ENCODE assay signal across 1 cellular context in genomic region chr1:231421971-231422797, GRCh38.
A peak's percentile ranks its signal among the peaks of the same experiment; 100 is the strongest.
TF ChIP-seq lines count a peak whose summit lies in the region.

EGLN1 (minus strand) TSS chr1:231422287; CDS start chr1:231421888, 399 bp downstream.

TF ChIP-seq in K562, 482 proteins besides CTCF, POLR2A, EP300 and RAD21 (continued from another document and continues in another):
- TF ChIP-seq, protein P1, sequence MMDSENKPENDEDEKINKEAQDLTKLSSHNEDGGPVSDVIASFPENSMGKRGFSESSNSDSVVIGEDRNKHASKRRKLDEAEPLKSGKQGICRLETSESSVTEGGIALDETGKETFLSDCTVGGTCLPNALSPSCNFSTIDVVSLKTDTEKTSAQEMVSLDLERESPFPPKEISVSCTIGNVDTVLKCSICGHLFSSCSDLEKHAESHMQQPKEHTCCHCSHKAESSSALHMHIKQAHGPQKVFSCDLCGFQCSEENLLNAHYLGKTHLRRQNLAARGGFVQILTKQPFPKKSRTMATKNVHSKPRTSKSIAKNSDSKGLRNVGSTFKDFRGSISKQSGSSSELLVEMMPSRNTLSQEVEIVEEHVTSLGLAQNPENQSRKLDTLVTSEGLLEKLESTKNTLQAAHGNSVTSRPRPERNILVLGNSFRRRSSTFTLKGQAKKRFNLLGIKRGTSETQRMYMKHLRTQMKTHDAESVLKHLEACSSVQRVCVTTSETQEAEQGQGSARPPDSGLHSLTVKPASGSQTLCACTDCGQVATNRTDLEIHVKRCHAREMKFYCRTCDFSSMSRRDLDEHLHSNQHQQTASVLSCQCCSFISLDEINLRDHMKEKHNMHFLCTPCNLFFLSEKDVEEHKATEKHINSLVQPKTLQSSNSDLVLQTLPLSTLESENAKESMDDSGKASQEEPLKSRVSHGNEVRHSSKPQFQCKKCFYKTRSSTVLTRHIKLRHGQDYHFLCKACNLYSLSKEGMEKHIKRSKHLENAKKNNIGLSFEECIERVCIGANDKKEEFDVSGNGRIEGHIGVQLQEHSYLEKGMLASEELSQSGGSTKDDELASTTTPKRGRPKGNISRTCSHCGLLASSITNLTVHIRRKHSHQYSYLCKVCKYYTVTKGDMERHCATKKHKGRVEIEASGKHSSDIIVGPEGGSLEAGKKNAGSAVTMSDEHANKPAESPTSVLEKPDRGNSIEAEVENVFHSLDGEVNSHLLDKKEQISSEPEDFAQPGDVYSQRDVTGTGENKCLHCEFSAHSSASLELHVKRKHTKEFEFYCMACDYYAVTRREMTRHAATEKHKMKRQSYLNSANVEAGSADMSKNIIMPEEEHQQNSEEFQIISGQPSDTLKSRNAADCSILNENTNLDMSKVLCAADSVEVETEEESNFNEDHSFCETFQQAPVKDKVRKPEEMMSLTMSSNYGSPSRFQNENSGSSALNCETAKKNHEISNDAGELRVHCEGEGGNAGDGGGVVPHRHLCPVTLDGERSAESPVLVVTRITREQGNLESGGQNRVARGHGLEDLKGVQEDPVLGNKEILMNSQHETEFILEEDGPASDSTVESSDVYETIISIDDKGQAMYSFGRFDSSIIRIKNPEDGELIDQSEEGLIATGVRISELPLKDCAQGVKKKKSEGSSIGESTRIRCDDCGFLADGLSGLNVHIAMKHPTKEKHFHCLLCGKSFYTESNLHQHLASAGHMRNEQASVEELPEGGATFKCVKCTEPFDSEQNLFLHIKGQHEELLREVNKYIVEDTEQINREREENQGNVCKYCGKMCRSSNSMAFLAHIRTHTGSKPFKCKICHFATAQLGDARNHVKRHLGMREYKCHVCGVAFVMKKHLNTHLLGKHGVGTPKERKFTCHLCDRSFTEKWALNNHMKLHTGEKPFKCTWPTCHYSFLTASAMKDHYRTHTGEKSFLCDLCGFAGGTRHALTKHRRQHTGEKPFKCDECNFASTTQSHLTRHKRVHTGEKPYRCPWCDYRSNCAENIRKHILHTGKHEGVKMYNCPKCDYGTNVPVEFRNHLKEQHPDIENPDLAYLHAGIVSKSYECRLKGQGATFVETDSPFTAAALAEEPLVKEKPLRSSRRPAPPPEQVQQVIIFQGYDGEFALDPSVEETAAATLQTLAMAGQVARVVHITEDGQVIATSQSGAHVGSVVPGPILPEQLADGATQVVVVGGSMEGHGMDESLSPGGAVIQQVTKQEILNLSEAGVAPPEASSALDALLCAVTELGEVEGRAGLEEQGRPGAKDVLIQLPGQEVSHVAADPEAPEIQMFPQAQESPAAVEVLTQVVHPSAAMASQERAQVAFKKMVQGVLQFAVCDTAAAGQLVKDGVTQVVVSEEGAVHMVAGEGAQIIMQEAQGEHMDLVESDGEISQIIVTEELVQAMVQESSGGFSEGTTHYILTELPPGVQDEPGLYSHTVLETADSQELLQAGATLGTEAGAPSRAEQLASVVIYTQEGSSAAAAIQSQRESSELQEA (IDR thresholded peaks at IDR 0.05; ENCODE audit: low read depth): no peak
- TF ChIP-seq HMG20A (CRISPR knock-in tag; conservative IDR thresholded peaks at IDR 0.05): no peak
- no peak for TF ChIP-seq TRIM28 (IDR thresholded peaks at IDR 0.05)
- no peak for TF ChIP-seq SNRNP70 (optimal IDR thresholded peaks at IDR 0.05; ENCODE audit: low read depth, low read length)
- peak; percentile 73 for TF ChIP-seq TAF7 (tag; IDR thresholded peaks at IDR 0.05)
- no peak for TF ChIP-seq ZEB2 (IDR thresholded peaks at IDR 0.05)
- no peak for TF ChIP-seq ZNF445 (CRISPR knock-in tag; IDR thresholded peaks at IDR 0.05; ENCODE audit: low read depth)
- TF ChIP-seq GTF2B (IDR thresholded peaks at IDR 0.05; ENCODE audit: extremely low read depth, insufficient read length): no peak
- no peak for TF ChIP-seq CBX8 (IDR thresholded peaks at IDR 0.05; ENCODE audit: borderline replicate concordance, extremely low read depth, low read depth, low read length, poor library complexity, severe bottlenecking)
- TF ChIP-seq SMC3 (conservative IDR thresholded peaks at IDR 0.05; ENCODE audit: insufficient read depth, low read depth, low read length): no peak
- TF ChIP-seq ZNF830 (CRISPR knock-in tag; IDR thresholded peaks at IDR 0.05): peak; percentile 60; the same call in 1 of the 2 replicates
- no peak; a peak in 1 of 4 replicates for TF ChIP-seq KDM4B (IDR thresholded peaks at IDR 0.05; ENCODE audit: borderline replicate concordance in 2 of 2, low read depth in 1 of 2)
- no peak for TF ChIP-seq USF2 (CRISPR knock-in tag; IDR thresholded peaks at IDR 0.05)
- TF ChIP-seq, protein P2, sequence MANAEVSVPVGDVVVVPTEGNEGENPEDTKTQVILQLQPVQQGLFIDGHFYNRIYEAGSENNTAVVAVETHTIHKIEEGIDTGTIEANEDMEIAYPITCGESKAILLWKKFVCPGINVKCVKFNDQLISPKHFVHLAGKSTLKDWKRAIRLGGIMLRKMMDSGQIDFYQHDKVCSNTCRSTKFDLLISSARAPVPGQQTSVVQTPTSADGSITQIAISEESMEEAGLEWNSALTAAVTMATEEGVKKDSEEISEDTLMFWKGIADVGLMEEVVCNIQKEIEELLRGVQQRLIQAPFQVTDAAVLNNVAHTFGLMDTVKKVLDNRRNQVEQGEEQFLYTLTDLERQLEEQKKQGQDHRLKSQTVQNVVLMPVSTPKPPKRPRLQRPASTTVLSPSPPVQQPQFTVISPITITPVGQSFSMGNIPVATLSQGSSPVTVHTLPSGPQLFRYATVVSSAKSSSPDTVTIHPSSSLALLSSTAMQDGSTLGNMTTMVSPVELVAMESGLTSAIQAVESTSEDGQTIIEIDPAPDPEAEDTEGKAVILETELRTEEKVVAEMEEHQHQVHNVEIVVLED (CRISPR knock-in tag; IDR thresholded peaks at IDR 0.05): peak; percentile 62
- no peak for TF ChIP-seq SRSF7 (optimal IDR thresholded peaks at IDR 0.05; ENCODE audit: low read depth, low read length)
- TF ChIP-seq ZNF121 (CRISPR knock-in tag; conservative IDR thresholded peaks at IDR 0.05): no peak
- TF ChIP-seq ZNF431 (CRISPR knock-in tag; IDR thresholded peaks at IDR 0.05): no peak
- no peak for TF ChIP-seq KAT8 (IDR thresholded peaks at IDR 0.05; ENCODE audit: low read depth)
- no peak for TF ChIP-seq NCOA2 (IDR thresholded peaks at IDR 0.05; ENCODE audit: partially characterized antibody in 2 of 2)
- peak; percentile 94 for TF ChIP-seq POLR2G (IDR thresholded peaks at IDR 0.05; ENCODE audit: low read depth, low read length)
- peak; percentile 72; the same call in 1 of the 2 replicates for TF ChIP-seq NR2C2 (CRISPR knock-in tag; IDR thresholded peaks at IDR 0.05)
- peak; percentile 79; the same call in 1 of the 2 replicates for TF ChIP-seq NR2C2 (tag; IDR thresholded peaks at IDR 0.05)
- TF ChIP-seq STAT5A (IDR thresholded peaks at IDR 0.05; ENCODE audit: borderline replicate concordance, low read length): no peak
- TF ChIP-seq NONO (IDR thresholded peaks at IDR 0.05; ENCODE audit: low read depth in 2 of 2, low read length in 1 of 2): peak; percentile 82 to 88
- TF ChIP-seq ZFX (CRISPR knock-in tag; IDR thresholded peaks at IDR 0.05): peak; percentile 96
- no peak for TF ChIP-seq RBM25 (IDR thresholded peaks at IDR 0.05; ENCODE audit: low read depth, low read length, severe bottlenecking)
- peak; percentile 75 to 80 for TF ChIP-seq NRF1 (conservative IDR thresholded peaks at IDR 0.05 in 1 of 2, IDR thresholded peaks at IDR 0.05 in 1 of 2)
- TF ChIP-seq THRB (CRISPR knock-in tag; conservative IDR thresholded peaks at IDR 0.05): no peak
- no peak; the same call in 1 of the 2 replicates for TF ChIP-seq MITF (IDR thresholded peaks at IDR 0.05)
- TF ChIP-seq ARID1B (IDR thresholded peaks at IDR 0.05): no peak; the same call in 1 of the 2 replicates
- TF ChIP-seq PCBP1 (IDR thresholded peaks at IDR 0.05; ENCODE audit: low read depth, low read length, poor library complexity, severe bottlenecking): peak; percentile 39
- peak; percentile 98; the same call in 1 of the 2 replicates for TF ChIP-seq KAT7 (CRISPR knock-in tag; IDR thresholded peaks at IDR 0.05; ENCODE audit: borderline replicate concordance)
- no peak for TF ChIP-seq POU5F1 (IDR thresholded peaks at IDR 0.05; ENCODE audit: borderline replicate concordance, low read depth, low read length, partially characterized antibody)
- no peak for TF ChIP-seq HDAC6 (IDR thresholded peaks at IDR 0.05; ENCODE audit: low read depth, low read length)
- TF ChIP-seq CBFA2T3 (IDR thresholded peaks at IDR 0.05): 0 out of 2 replicates have a peak, but pooled peaks have one; percentile 12
- TF ChIP-seq LARP7 (IDR thresholded peaks at IDR 0.05): no peak
- 0 out of 4 replicates have a peak, but pooled peaks of 1 of the 2 experiments have one; percentile 25 for TF ChIP-seq MLX (CRISPR knock-in tag; conservative IDR thresholded peaks at IDR 0.05)
- TF ChIP-seq, protein P3, sequence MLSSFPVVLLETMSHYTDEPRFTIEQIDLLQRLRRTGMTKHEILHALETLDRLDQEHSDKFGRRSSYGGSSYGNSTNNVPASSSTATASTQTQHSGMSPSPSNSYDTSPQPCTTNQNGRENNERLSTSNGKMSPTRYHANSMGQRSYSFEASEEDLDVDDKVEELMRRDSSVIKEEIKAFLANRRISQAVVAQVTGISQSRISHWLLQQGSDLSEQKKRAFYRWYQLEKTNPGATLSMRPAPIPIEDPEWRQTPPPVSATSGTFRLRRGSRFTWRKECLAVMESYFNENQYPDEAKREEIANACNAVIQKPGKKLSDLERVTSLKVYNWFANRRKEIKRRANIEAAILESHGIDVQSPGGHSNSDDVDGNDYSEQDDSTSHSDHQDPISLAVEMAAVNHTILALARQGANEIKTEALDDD (IDR thresholded peaks at IDR 0.05): no peak
- no peak for TF ChIP-seq ARHGAP35 (IDR thresholded peaks at IDR 0.05; ENCODE audit: partially characterized antibody)
- no peak for TF ChIP-seq ZBTB12 (CRISPR knock-in tag; IDR thresholded peaks at IDR 0.05)
- no peak for TF ChIP-seq ELK3 (CRISPR knock-in tag; IDR thresholded peaks at IDR 0.05)
